In genomic region chr7:27343804-27344203, GRCh38 we compare ENCODE assay signal across 10 cellular contexts.
"Had no signal": no experiment of that assay in that cellular context is flagged by ENCODE, and none has a peak within 500 bp of the region (broad histone marks: within the 10 kb centered on the region; RNA-seq: fewer than 3 reads in every experiment).

No MANE protein-coding gene starts in this region.

- DNase-seq: GM23248, GOT3, H7, HFFc6, KBM-7 had no signal

- H3K27ac ChIP-seq: GM23248, HL-60, KMS-11 had no signal

- H3K36me3 Mint-ChIP-seq: IgD-negative memory B cell had no signal

- H3K27ac Mint-ChIP-seq: HFFc6, IgD-negative memory B cell had no signal

- H3K4me3 Mint-ChIP-seq: HFFc6, IgD-negative memory B cell had no signal

- FAIRE-seq: HepG2 had no signal

- ATAC-seq: HCT116, HepG2 had no signal

- H3K9me3 Mint-ChIP-seq: HFFc6, IgD-negative memory B cell had no signal
